ENCODE assay signal across 17 cellular contexts in genomic region chr5:166111021-166111420, GRCh38.
DNase-seq lines count a peak whose midpoint lies in the region; TF ChIP-seq lines count a peak whose summit lies in the region.
"Had no signal": no experiment of that assay in that cellular context is flagged by ENCODE, and none has a peak within 500 bp of the region (broad histone marks: within the 10 kb centered on the region; RNA-seq: fewer than 3 reads in every experiment).

No MANE protein-coding gene starts in this region.

- H3K4me3 ChIP-seq in H7 (ENCODE audit: insufficient read depth, low read depth, low read length) (no peak overlapping the region), iPS-20b (ENCODE audit: low read length) (no peak overlapping the region), endodermal cell (ENCODE audit: low read length) (no peak overlapping the region)
- H3K4me3 ChIP-seq: A549, BLaER1 had no signal

- H3K27ac Mint-ChIP-seq in endodermal cell: no peak overlapping the region
- H3K27ac Mint-ChIP-seq: CD14-positive monocyte; CD8-positive, alpha-beta T cell had no signal

- WGBS in endodermal cell (ENCODE audit: insufficient coverage in 1 of 2, insufficient read length in 1 of 2), 2 experiments: 89 to 100% methylated on average over 1 to 2 of the region's 3 CpGs

- peaks cover 15% of the 10 kb centered on the region for H3K4me1 Mint-ChIP-seq in endodermal cell
- H3K4me1 Mint-ChIP-seq: CD14-positive monocyte had no signal

- no peak for TF ChIP-seq CTCF in endodermal cell (conservative IDR thresholded peaks at IDR 0.05)

- H3K9me3 ChIP-seq in iPS-20b (ENCODE audit: insufficient read depth, low read depth, low read length): no peaks in the 10 kb centered on the region
- H3K9me3 ChIP-seq in endodermal cell (ENCODE audit: control insufficient read depth, low read length): no peaks in the 10 kb centered on the region
- H3K9me3 ChIP-seq: A549, BLaER1 had no signal

- H3K9ac ChIP-seq in iPS-20b (ENCODE audit: low read depth, low read length) (no peak overlapping the region), endodermal cell (ENCODE audit: extremely low read depth, low read length, poor library complexity, severe bottlenecking) (no peak overlapping the region)
- H3K9ac ChIP-seq: BLaER1, KMS-11 had no signal

- H3K27me3 ChIP-seq in H7 (ENCODE audit: control insufficient read depth, insufficient read depth, low read length): no peaks in the 10 kb centered on the region
- H3K27me3 ChIP-seq in iPS-20b (ENCODE audit: insufficient read depth, low read length): no peaks in the 10 kb centered on the region
- H3K27me3 ChIP-seq in endodermal cell (ENCODE audit: control insufficient read depth, insufficient read depth, low read length, poor library complexity, severe bottlenecking): no peaks in the 10 kb centered on the region
- H3K27me3 ChIP-seq: BLaER1 had no signal

- H3K9me3 Mint-ChIP-seq in endodermal cell: no peaks in the 10 kb centered on the region

- no peaks in the 10 kb centered on the region for H3K36me3 Mint-ChIP-seq in endodermal cell (ENCODE audit: low read depth)
- H3K36me3 Mint-ChIP-seq: CD14-positive monocyte; CD8-positive, alpha-beta T cell had no signal

- DNase-seq in NCI-H82 (lab: John Stamatoyannopoulos, UW) (peak; percentile 17), NCI-H82 treated with DMSO at 0.1 percent for 48 hours (lab: John Stamatoyannopoulos, UW; ENCODE audit: unreplicated experiment) (no peak), H7 (peak; percentile 8), amniotic epithelial cell (ENCODE audit: low read depth) (peak; percentile 2), H4 (ENCODE audit: low spot score) (no peak), CD1c-positive myeloid dendritic cell (ENCODE audit: extremely low spot score) (no peak), endodermal cell (no peak)
- DNase-seq: Calu3; CD8-positive, alpha-beta T cell; DMS79 treated with DMSO at 0.1 percent for 48 hours; EL had no signal

- H3K27me3 Mint-ChIP-seq in endodermal cell (ENCODE audit: insufficient read depth): no peaks in the 10 kb centered on the region

- peak overlapping the region; percentile 11 for H3K27ac ChIP-seq in iPS-20b (ENCODE audit: low read length)
- no peak overlapping the region for H3K27ac ChIP-seq in endodermal cell (ENCODE audit: low read depth, low read length)
- H3K27ac ChIP-seq: 22Rv1, A549, BLaER1, KMS-11 had no signal

- no peaks in the 10 kb centered on the region for H3K36me3 ChIP-seq in H7 (replicated peaks; ENCODE audit: control insufficient read depth, insufficient read depth, low read length)
- H3K36me3 ChIP-seq in iPS-20b (ENCODE audit: insufficient read depth, low read depth, low read length): no peaks in the 10 kb centered on the region
- H3K36me3 ChIP-seq in endodermal cell (ENCODE audit: control insufficient read depth, insufficient read depth, low read length): no peaks in the 10 kb centered on the region
- H3K36me3 ChIP-seq: BLaER1 had no signal

- H3K4me3 Mint-ChIP-seq in endodermal cell: no peak overlapping the region
- H3K4me3 Mint-ChIP-seq: CD14-positive monocyte; CD8-positive, alpha-beta T cell had no signal

- no peaks in the 10 kb centered on the region for H3K4me1 ChIP-seq in iPS-20b (ENCODE audit: insufficient read depth, low read length)
- no peaks in the 10 kb centered on the region for H3K4me1 ChIP-seq in endodermal cell (ENCODE audit: control insufficient read depth, insufficient read depth, low read length)
- H3K4me1 ChIP-seq: A549 had no signal

Comparison
In these comparisons a context has a peak if more than half of its experiments do, and no peak if none do; other contexts are left out.
1. DNase-seq: peak in NCI-H82 (single experiment), H7 (single experiment) and amniotic epithelial cell (single experiment); none in NCI-H82 treated with DMSO at 0.1 percent for 48 hours (single experiment), H4 (single experiment), CD1c-positive myeloid dendritic cell (single experiment) and endodermal cell (single experiment).